1 cellular context compared by ENCODE assay signal in genomic region chrX:71906133-71906532, GRCh38.
TF ChIP-seq lines count a peak whose summit lies in the region.

No MANE protein-coding gene starts in this region.

TF ChIP-seq in K562, 482 proteins besides CTCF, POLR2A, EP300 and RAD21 (continued from another document):
- TF ChIP-seq ZNF407 (IDR thresholded peaks at IDR 0.05; ENCODE audit: low read depth) (no peak), ID3 (CRISPR knock-in tag; IDR thresholded peaks at IDR 0.05) (no peak), ID3 (tag; IDR thresholded peaks at IDR 0.05) (no peak), DACH1 (IDR thresholded peaks at IDR 0.05; ENCODE audit: partially characterized antibody) (no peak), PBX2 (CRISPR knock-in tag; IDR thresholded peaks at IDR 0.05; ENCODE audit: low read depth) (no peak), PBX2 (tag; conservative IDR thresholded peaks at IDR 0.05; ENCODE audit: low read depth) (peak; percentile 54), EP400 (IDR thresholded peaks at IDR 0.05) (no peak), TAL1 (IDR thresholded peaks at IDR 0.05) (no peak), ZNF431 (CRISPR knock-in tag; IDR thresholded peaks at IDR 0.05) (no peak), POLR2AphosphoS5 (IDR thresholded peaks at IDR 0.05; ENCODE audit: control insufficient read depth, insufficient read depth, low read depth, low read length) (no peak), POU5F1 (IDR thresholded peaks at IDR 0.05; ENCODE audit: borderline replicate concordance, low read depth, low read length, partially characterized antibody) (no peak), NCOR1 (IDR thresholded peaks at IDR 0.05) (no peak)
TF ChIP-seq in K562: peak in this region for 4.
